Comparison of ENCODE assay signal across 27 cellular contexts in genomic region chr11:19196458-19196857, GRCh38. TPM values are rescaled to one million over a fixed set of nuclear protein-coding genes. Genes with fewer than 3 reads are reported as not detected.
"Had no signal": no experiment of that assay in that cellular context is flagged by ENCODE, and none has a peak within 500 bp of the region (broad histone marks: within the 10 kb centered on the region; RNA-seq: fewer than 3 reads in every experiment).

No MANE protein-coding gene starts in this region.

- H3K4me1 ChIP-seq: left lung, sigmoid colon, vagina had no signal

- H3K36me3 Mint-ChIP-seq: activated CD4-positive, alpha-beta memory T cell treated with anti-CD3 and anti-CD28 coated beads for 36 hours; activated naive CD8-positive, alpha-beta T cell treated with anti-CD3 and anti-CD28 coated beads for 36 hours; memory B cell; naive thymus-derived CD8-positive, alpha-beta T cell; T-cell had no signal

- H3K36me3 ChIP-seq: left lung, ovary, sigmoid colon, vagina had no signal

- H3K9me3 ChIP-seq: esophagus muscularis mucosa, left lung, ovary, sigmoid colon, vagina had no signal

- ATAC-seq: left lung; naive thymus-derived CD8-positive, alpha-beta T cell; T-cell had no signal

- DNase-seq: activated B cell treated with CpG ODN at 0.5 μM for 24 hours; activated CD4-positive, alpha-beta memory T cell treated with anti-CD3 and anti-CD28 coated beads for 36 hours; activated CD4-positive, alpha-beta T cell treated with anti-CD3 and anti-CD28 coated beads for 4 hours; activated naive CD8-positive, alpha-beta T cell treated with anti-CD3 and anti-CD28 coated beads for 36 hours; activated T-cell treated with anti-CD3 and anti-CD28 coated beads for 4 hours; amniotic stem cell; dermis blood vessel endothelial cell; effector memory CD4-positive, alpha-beta T cell; hypothalamus; left lung; naive thymus-derived CD8-positive, alpha-beta T cell; ovary; sigmoid colon; stimulated activated CD4-positive, alpha-beta T cell treated with anti-CD3 and anti-CD28 coated beads, Interleukin-12 subunit alpha, Interleukin-12 subunit beta, amount 100 ng/mL, for 4 hours; stimulated activated CD4-positive, alpha-beta T cell treated with anti-CD3 and anti-CD28 coated beads, Interleukin-1b, Interleukin-23, amount 100 ng/mL, for 48 hours; stimulated activated CD8-positive, alpha-beta memory T cell treated with anti-CD3 and anti-CD28 coated beads, Interleukin-4, amount 100 ng/mL, for 48 hours; T-cell; T-helper 9 cell had no signal

- H3K4me3 ChIP-seq: cardiac muscle cell, esophagus muscularis mucosa, left lung, ovary, sigmoid colon, vagina had no signal

- H3K27ac ChIP-seq: cardiac muscle cell, esophagus muscularis mucosa, left lung, ovary, sigmoid colon, vagina had no signal

- H3K4me3 Mint-ChIP-seq: activated B cell treated with CpG ODN at 0.5 μM for 24 hours; activated CD4-positive, alpha-beta memory T cell treated with anti-CD3 and anti-CD28 coated beads for 36 hours; activated naive CD8-positive, alpha-beta T cell treated with anti-CD3 and anti-CD28 coated beads for 36 hours; memory B cell; naive thymus-derived CD8-positive, alpha-beta T cell; stimulated activated naive CD8-positive, alpha-beta T cell treated with anti-CD3 and anti-CD28 coated beads, Interleukin-15, Interleukin-2, amounts not matched to agents 100 ng/mL and 50 ng/mL, for 24 hours; T-cell had no signal

- H3K9me3 Mint-ChIP-seq: activated B cell treated with CpG ODN at 0.5 μM for 24 hours; activated CD4-positive, alpha-beta memory T cell treated with anti-CD3 and anti-CD28 coated beads for 36 hours; activated naive CD8-positive, alpha-beta T cell treated with anti-CD3 and anti-CD28 coated beads for 36 hours; memory B cell; naive thymus-derived CD8-positive, alpha-beta T cell; stimulated activated naive CD8-positive, alpha-beta T cell treated with anti-CD3 and anti-CD28 coated beads, Interleukin-15, Interleukin-2, amounts not matched to agents 100 ng/mL and 50 ng/mL, for 24 hours; T-cell had no signal

- H3K4me1 Mint-ChIP-seq: activated B cell treated with CpG ODN at 0.5 μM for 24 hours; activated naive CD8-positive, alpha-beta T cell treated with anti-CD3 and anti-CD28 coated beads for 36 hours; memory B cell; T-cell had no signal

- H3K27ac Mint-ChIP-seq: activated B cell treated with CpG ODN at 0.5 μM for 24 hours; activated CD4-positive, alpha-beta memory T cell treated with anti-CD3 and anti-CD28 coated beads for 36 hours; activated naive CD8-positive, alpha-beta T cell treated with anti-CD3 and anti-CD28 coated beads for 36 hours; memory B cell; naive thymus-derived CD8-positive, alpha-beta T cell; stimulated activated naive CD8-positive, alpha-beta T cell treated with anti-CD3 and anti-CD28 coated beads, Interleukin-15, Interleukin-2, amounts not matched to agents 100 ng/mL and 50 ng/mL, for 24 hours; T-cell had no signal

- H3K27me3 ChIP-seq: cardiac muscle cell, esophagus muscularis mucosa, ovary, sigmoid colon, vagina had no signal

- FAIRE-seq: endothelial cell of umbilical vein, keratinocyte had no signal

RNA-seq across cellular contexts. Expression of gene CSRP3, which starts 5.3 kb away (rescaled TPM):
- total RNA-seq: activated B cell treated with CpG ODN at 0.5 μM for 24 hours; activated CD4-positive, alpha-beta memory T cell treated with anti-CD3 and anti-CD28 coated beads for 36 hours; activated naive CD8-positive, alpha-beta T cell treated with anti-CD3 and anti-CD28 coated beads for 36 hours; dermis blood vessel endothelial cell; endothelial cell of umbilical vein; esophagus muscularis mucosa; mononuclear cell; naive thymus-derived CD8-positive, alpha-beta T cell; pulmonary artery endothelial cell; sigmoid colon; T-cell; vagina had no signal
- polyA plus RNA-seq: endothelial cell of umbilical vein; keratinocyte; naive thymus-derived CD8-positive, alpha-beta T cell had no signal

RNA-seq across cellular contexts. Expression of gene E2F8, which starts 44.3 kb away (rescaled TPM):
- total RNA-seq: naive thymus-derived CD8-positive, alpha-beta T cell had no signal
- polyA plus RNA-seq: naive thymus-derived CD8-positive, alpha-beta T cell had no signal
